Comparison of ENCODE assay signal across 11 cellular contexts in the genomic region with DNA sequence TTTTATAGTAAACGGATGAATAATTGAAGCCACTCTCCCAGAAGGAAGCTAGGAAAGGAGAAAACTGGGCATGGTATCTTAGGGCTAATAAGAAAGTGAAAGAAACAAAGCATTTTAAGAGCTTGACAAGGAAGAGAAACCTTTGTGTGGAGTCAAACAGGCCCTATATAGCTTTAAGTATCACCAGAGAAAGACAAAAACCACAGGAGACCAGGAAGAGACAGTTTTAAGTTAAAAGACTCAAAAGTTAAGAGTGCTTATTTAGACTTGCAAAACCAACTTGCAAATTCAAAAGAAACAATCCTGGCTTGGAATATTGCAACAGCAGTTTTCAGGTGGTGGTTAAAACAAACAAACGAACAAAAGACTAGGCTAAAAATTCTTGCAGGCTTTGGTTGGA.
DNase-seq lines count a peak whose midpoint lies in the region; ATAC-seq, FAIRE-seq and TF ChIP-seq lines count a peak whose summit lies in the region.
"Had no signal": no experiment of that assay in that cellular context is flagged by ENCODE, and none has a peak within 500 bp of the region (broad histone marks: within the 10 kb centered on the region; RNA-seq: fewer than 3 reads in every experiment).

No MANE protein-coding gene starts in this region.

- FAIRE-seq in HTR-8/SVneo (lab: Jason Lieb, UNC): no peak

- H3K27ac ChIP-seq in KMS-11: no peak overlapping the region
- peak overlapping the region; percentile 71 for H3K27ac ChIP-seq in iPS-18a (ENCODE audit: low read length)
- H3K27ac ChIP-seq: gastroesophageal sphincter had no signal

- peaks cover 35% of the 10 kb centered on the region for H3K4me1 ChIP-seq in KMS-11 (ENCODE audit: low read depth, poor library complexity, severe bottlenecking)
- peaks cover 51% of the 10 kb centered on the region for H3K4me1 ChIP-seq in iPS-18a (ENCODE audit: control insufficient read depth, low read depth, low read length)

- H3K4me3 ChIP-seq in GM12865 (ENCODE audit: low read depth, low read length) (peak overlapping the region; percentile 94), KMS-11 (IDR thresholded peaks at IDR 0.05; ENCODE audit: insufficient read depth, low read depth, low read length) (no peak overlapping the region), iPS-18a (ENCODE audit: low read length) (peak overlapping the region; percentile 90)
- H3K4me3 ChIP-seq: gastroesophageal sphincter had no signal

- no peaks in the 10 kb centered on the region for H3K9me3 ChIP-seq in iPS-18a (ENCODE audit: control insufficient read depth, low read depth, low read length)
- H3K9me3 ChIP-seq: gastroesophageal sphincter had no signal

- H4K20me1 ChIP-seq in KMS-11 (ENCODE audit: insufficient read depth): no peaks in the 10 kb centered on the region

- 0 out of 2 replicates have a peak overlapping the region, but pooled peaks have one; percentile 1 for H2AFZ ChIP-seq in KMS-11 (ENCODE audit: low read depth)

- H3K9ac ChIP-seq in KMS-11 (no peak overlapping the region), iPS-18a (ENCODE audit: low read length) (peak overlapping the region; percentile 57)

- H3K36me3 ChIP-seq in KMS-11 (ENCODE audit: insufficient read depth): no peaks in the 10 kb centered on the region
- H3K36me3 ChIP-seq in iPS-18a (ENCODE audit: control insufficient read depth, low read depth, low read length): no peaks in the 10 kb centered on the region
- H3K36me3 ChIP-seq: gastroesophageal sphincter had no signal

- TF ChIP-seq CTCF in GM12865 (IDR thresholded peaks at IDR 0.05; ENCODE audit: insufficient read depth, low read depth, low read length, missing control alignments) (no peak), KMS-11 (conservative IDR thresholded peaks at IDR 0.05; ENCODE audit: low read depth, low read length) (no peak)

- peak overlapping the region; percentile 58 for H3K4me2 ChIP-seq in KMS-11

- DNase-seq in GM12865 (ENCODE audit: low read depth) (peak; percentile 75), GF-D8 (lab: John Stamatoyannopoulos, UW) (no peak), HTR-8/SVneo (ENCODE audit: insufficient read length, low spot score) (no peak), GDM1 (lab: John Stamatoyannopoulos, UW) (no peak), NCI-H2196 treated with DMSO at 0.1 percent for 48 hours (lab: John Stamatoyannopoulos, UW; ENCODE audit: unreplicated experiment) (no peak)
- DNase-seq: CD8-positive, alpha-beta T cell; NCI-H1048 had no signal

- H3K27me3 ChIP-seq in KMS-11 (ENCODE audit: insufficient read depth, low read depth): no peaks in the 10 kb centered on the region
- H3K27me3 ChIP-seq in iPS-18a (ENCODE audit: control insufficient read depth, insufficient read depth, low read length): no peaks in the 10 kb centered on the region
- H3K27me3 ChIP-seq: gastroesophageal sphincter had no signal

- ATAC-seq in GM21529 (IDR thresholded peaks at IDR 0.05; ENCODE audit: unreplicated experiment): peak; percentile 57
- ATAC-seq: CD8-positive, alpha-beta T cell; gastroesophageal sphincter had no signal

- H3K79me2 ChIP-seq in KMS-11 (ENCODE audit: insufficient read depth, low read depth): no peaks in the 10 kb centered on the region; the same call in 1 of the 2 replicates
